9 cellular contexts compared by ENCODE assay signal in the genomic region with DNA sequence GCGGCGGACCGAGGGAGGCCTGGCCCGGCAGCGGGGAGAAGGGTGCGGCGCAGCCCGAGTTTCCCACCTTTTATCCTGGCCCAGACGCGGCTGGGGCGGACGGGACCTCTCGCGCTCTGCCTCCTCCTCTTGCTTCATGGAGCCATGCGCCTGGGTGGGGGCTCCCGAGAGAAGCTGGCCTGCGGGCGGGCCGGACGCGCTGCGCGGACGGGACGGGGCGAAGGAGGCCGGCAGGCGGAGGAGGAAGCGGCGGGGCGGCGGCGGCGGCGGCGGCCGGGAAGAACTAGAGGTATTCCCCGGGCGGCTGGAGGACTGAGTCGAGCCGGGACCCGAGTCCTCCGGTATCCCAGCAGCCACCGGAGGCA. TPM values are rescaled to one million over a fixed set of nuclear protein-coding genes. Genes with fewer than 3 reads are reported as not detected.
DNase-seq lines count a peak whose midpoint lies in the region; ATAC-seq and TF ChIP-seq lines count a peak whose summit lies in the region.
"Not testable (repeated sequence)": the region's sequence is repeated elsewhere in the genome, so short reads cannot be mapped to it uniquely, and the experiment has no call there.
"Had no signal": no experiment of that assay in that cellular context is flagged by ENCODE, and none has a peak within 500 bp of the region (broad histone marks: within the 10 kb centered on the region; RNA-seq: fewer than 3 reads in every experiment).

No MANE protein-coding gene starts in this region.

- WGBS in lung, 2 donors, result 0% methylated on average over 26 to 36 of the region's 44 CpGs
- WGBS in prostate gland, result no CpG with 5 or more reads among the region's 44 CpGs
- WGBS in transverse colon (ENCODE audit: low coverage in 1 of 2), 2 donors, result 0% methylated on average over 5 of the region's 44 CpGs; no CpG with 5 or more reads in 1 of the 2 donors

- H3K4me2 ChIP-seq in DOHH2 (ENCODE audit: low read length), result not testable (repeated sequence)

- not testable (repeated sequence) for H3K36me3 Mint-ChIP-seq in activated B cell treated with CpG ODN at 0.5 μM for 24 hours (ENCODE audit: low read depth); brain

- H3K27ac Mint-ChIP-seq in activated B cell treated with CpG ODN at 0.5 μM for 24 hours, result not testable (repeated sequence)
- H3K27ac Mint-ChIP-seq in brain, result peak overlapping the region in 4 of 5 experiments; percentile 81 to 95 (median 92)

- in situ Hi-C loops in transverse colon (cut with MboI; ENCODE audit: low pct_ligation_motif_present in 1 of 4, low pct_unique_long_range_greater_than_20kb in 1 of 4, low sequenced_read_pairs in 3 of 4), result not testable (repeated sequence)

- not testable (repeated sequence) for H3K9me3 Mint-ChIP-seq in activated B cell treated with CpG ODN at 0.5 μM for 24 hours, brain

- POLR2A ChIA-PET in activated B cell treated with CpG ODN at 0.5 μM for 24 hours (lab: Charles Lee), result not testable (repeated sequence)

- H3K4me1 Mint-ChIP-seq in activated B cell treated with CpG ODN at 0.5 μM for 24 hours (peaks cover 16% of the 10 kb centered on the region), brain (peaks cover 31% of the 10 kb centered on the region)

- not testable (repeated sequence) for H3K36me3 ChIP-seq in DOHH2 (ENCODE audit: control insufficient read depth, low read length); KOPT-K1 (ENCODE audit: insufficient read depth, low read length); lung (ENCODE audit: control insufficient read depth in 2 of 2, insufficient read depth in 2 of 2, low read length in 2 of 2); prostate gland; transverse colon

- CTCF ChIA-PET in activated B cell treated with CpG ODN at 0.5 μM for 24 hours (lab: Charles Lee), result not testable (repeated sequence)

- H3K9me2 ChIP-seq in DOHH2 (replicated peaks; ENCODE audit: control insufficient read depth, low read length), result not testable (repeated sequence)

- peaks cover 39% of the 10 kb centered on the region for H3K79me2 ChIP-seq in DOHH2 (ENCODE audit: control insufficient read depth, low read length)

- DNase-seq in activated B cell treated with CpG ODN at 0.5 μM for 24 hours, result peak; percentile 60
- DNase-seq in foreskin fibroblast, result peak in 1 of 2 donors; percentile 19
- DNase-seq in lung (ENCODE audit: low spot score), result peak; percentile 31
- not testable (repeated sequence) for DNase-seq in prostate gland (ENCODE audit: low spot score); transverse colon

- TF ChIP-seq CTCF in DOHH2 (IDR thresholded peaks at IDR 0.05; ENCODE audit: low read depth, low read length, poor library complexity, severe bottlenecking); activated B cell treated with CpG ODN at 0.5 μM for 24 hours (IDR thresholded peaks at IDR 0.05); foreskin fibroblast (IDR thresholded peaks at IDR 0.05; ENCODE audit: low read depth, low read length); lung (IDR thresholded peaks at IDR 0.05; ENCODE audit: control extremely low read depth, extremely low read depth); prostate gland (IDR thresholded peaks at IDR 0.05); transverse colon (IDR thresholded peaks at IDR 0.05): not testable (repeated sequence)
- TF ChIP-seq CTCF in brain (conservative IDR thresholded peaks at IDR 0.05), result peak in 1 of 2 experiments; percentile 35

- not testable (repeated sequence) for H3K27me3 ChIP-seq in DOHH2 (ENCODE audit: control insufficient read depth, low read length); lung (ENCODE audit: control insufficient read depth, insufficient read depth); prostate gland (replicated peaks; ENCODE audit: insufficient read depth); transverse colon

- H3K27me3 Mint-ChIP-seq in activated B cell treated with CpG ODN at 0.5 μM for 24 hours, brain: not testable (repeated sequence)

- not testable (repeated sequence) for H3F3A ChIP-seq in DOHH2 (ENCODE audit: control insufficient read depth, insufficient read depth)

- not testable (repeated sequence) for H4K20me1 ChIP-seq in DOHH2 (ENCODE audit: control insufficient read depth, insufficient read depth, low read depth, low read length)

- ATAC-seq in activated B cell treated with CpG ODN at 0.5 μM for 24 hours (ENCODE audit: low read depth); lung (ENCODE audit: insufficient read depth, low FRiP score): not testable (repeated sequence)

- H3K27ac ChIP-seq in DOHH2 (ENCODE audit: low read depth, low read length), result peak overlapping the region; percentile 53; the same call in 1 of the 2 replicates
- peak overlapping the region; percentile 40 for H3K27ac ChIP-seq in KOPT-K1 (ENCODE audit: low read depth, low read length, poor library complexity, severe bottlenecking)
- peak overlapping the region; percentile 91 to 96 for H3K27ac ChIP-seq in lung (ENCODE audit: low read depth in 1 of 2, low read length in 1 of 2)
- peak overlapping the region; percentile 84 to 87 for H3K27ac ChIP-seq in prostate gland
- peak overlapping the region; percentile 84 to 92 (median 91) for H3K27ac ChIP-seq in transverse colon

- TF ChIP-seq POLR2A in prostate gland (IDR thresholded peaks at IDR 0.05); transverse colon (IDR thresholded peaks at IDR 0.05): not testable (repeated sequence)

- H3K9me3 ChIP-seq in DOHH2 (ENCODE audit: control insufficient read depth, insufficient read depth, low read length); KOPT-K1 (ENCODE audit: insufficient read depth, low read length, poor library complexity, severe bottlenecking); lung (ENCODE audit: control insufficient read depth in 2 of 2, insufficient read depth in 1 of 2, low read length in 1 of 2); prostate gland; transverse colon: not testable (repeated sequence)

- not testable (repeated sequence) for TF ChIP-seq EP300 in transverse colon (IDR thresholded peaks at IDR 0.05; ENCODE audit: low read depth)

- H3K4me3 Mint-ChIP-seq in activated B cell treated with CpG ODN at 0.5 μM for 24 hours (peak overlapping the region; percentile 86), brain (peak overlapping the region; percentile 69 to 89 (median 85))

- H3K4me3 ChIP-seq in DOHH2 (ENCODE audit: low read length) (peak overlapping the region; percentile 68), foreskin fibroblast (ENCODE audit: low read depth in 1 of 2, low read length in 2 of 2) (peak overlapping the region; percentile 46 to 50), lung (peak overlapping the region; percentile 31), prostate gland (peak overlapping the region; percentile 41 to 52), transverse colon (peak overlapping the region; percentile 47 to 69 (median 50))

- H3K4me1 ChIP-seq in DOHH2 (ENCODE audit: control insufficient read depth, low read length) (peaks cover 10% of the 10 kb centered on the region), transverse colon (peaks cover 6 to 12% (median 10%) of the 10 kb centered on the region in 4 donors)
- not testable (repeated sequence) for H3K4me1 ChIP-seq in lung (ENCODE audit: control insufficient read depth in 2 of 2, insufficient read depth in 2 of 2, low read length in 2 of 2); prostate gland (replicated peaks)

- intact Hi-C loops in activated B cell treated with CpG ODN at 0.5 μM for 24 hours (cut with micrococcal nuclease), result loop anchor here (5.0 to 10.0 kb wide), 3 partner anchors 316 to 1801 kb away; a partner anchor contains a TSS
- intact Hi-C loops in prostate gland (cut with DNase I); transverse colon (cut with DNase I; ENCODE audit: low total_unique reads): not testable (repeated sequence)

RNA-seq across cellular contexts. Expression of a gene that starts 0.4 kb away (rescaled TPM):
- total RNA-seq in activated B cell treated with CpG ODN at 0.5 μM for 24 hours, result 0.44 and 0.58 TPM in 2 replicates
- polyA plus RNA-seq in brain (ENCODE audit: insufficient read depth, low read depth, low replicate concordance), result not detected
- total RNA-seq in lung, result 1 to 10 TPM in 1 of 2 donors, under 1 TPM in 1; 0.31 to 1.1 TPM
- polyA plus RNA-seq in lung, result under 1 TPM; 0.71 to 0.85 TPM
- total RNA-seq in prostate gland, result under 1 TPM in 1 of 2 donors, not detected in 1; 0.57 TPM
- total RNA-seq in transverse colon, result under 1 TPM in 1 of 4 donors, not detected in 3; 0.27 TPM
- total RNA-seq: RPMI7951 had no signal

Comparison
In these comparisons a context has a peak if more than half of its experiments do, and no peak if none do; other contexts are left out.
1. H3K27ac ChIP-seq: peak in every context shown above with its lines; median percentile 94 in lung; 91 in transverse colon; 86 in prostate gland; 53 in DOHH2; 40 in KOPT-K1.